In genomic region chrX:110086916-110087484, GRCh38 we compare ENCODE assay signal across 8 cellular contexts.
DNase-seq lines count a peak whose midpoint lies in the region; ATAC-seq and TF ChIP-seq lines count a peak whose summit lies in the region.

No MANE protein-coding gene starts in this region.

- H3K36me3 ChIP-seq in smooth muscle cell (ENCODE audit: low read depth) (no peaks in the 10 kb centered on the region), HAP-1 (replicated peaks) (no peaks in the 10 kb centered on the region)

- H3K27ac ChIP-seq in epithelial cell of prostate = peak overlapping the region; percentile 96
- H3K27ac ChIP-seq in smooth muscle cell (ENCODE audit: low read depth) = peak overlapping the region; percentile 98

- no peak for ATAC-seq in GM18505 (IDR thresholded peaks at IDR 0.05; ENCODE audit: unreplicated experiment)

- DNase-seq in DMS53 (lab: John Stamatoyannopoulos, UW) = peak; percentile 13
- DNase-seq in DMS53 treated with DMSO at 0.1 percent for 48 hours (lab: John Stamatoyannopoulos, UW; ENCODE audit: unreplicated experiment) = no peak
- peak; percentile 86 for DNase-seq in NCI-H460 (ENCODE audit: extremely low read depth, low read depth)
- peak; percentile 60 for DNase-seq in epithelial cell of prostate (ENCODE audit: low read depth, low spot score)
- DNase-seq in smooth muscle cell (lab: John Stamatoyannopoulos, UW; ENCODE audit: unreplicated experiment) = no peak
- DNase-seq in NCI-H1930 (lab: John Stamatoyannopoulos, UW) = no peak
- DNase-seq in HAP-1 (ENCODE audit: low spot score in 2 of 2) = no peak

- H3K4me2 ChIP-seq in smooth muscle cell = peak overlapping the region; percentile 68

- H3F3A ChIP-seq in smooth muscle cell (ENCODE audit: low read depth) = peaks cover 3% of the 10 kb centered on the region

- no peaks in the 10 kb centered on the region for H4K20me1 ChIP-seq in smooth muscle cell (ENCODE audit: low read depth)

- no peaks in the 10 kb centered on the region for H3K79me2 ChIP-seq in smooth muscle cell (ENCODE audit: low read depth)

- no peak overlapping the region for H2AFZ ChIP-seq in smooth muscle cell (ENCODE audit: low read depth)

- no peaks in the 10 kb centered on the region for H3K9me3 ChIP-seq in smooth muscle cell (replicated peaks; ENCODE audit: low read depth)
- H3K9me3 ChIP-seq in HAP-1 = no peaks in the 10 kb centered on the region

- H3K9ac ChIP-seq in smooth muscle cell (ENCODE audit: low read depth) = peak overlapping the region; percentile 86

- H3K4me3 ChIP-seq in smooth muscle cell (no peak overlapping the region), HAP-1 (no peak overlapping the region)

- 32% methylated on average over 2 of the region's 2 CpGs for WGBS in smooth muscle cell (ENCODE audit: low lambda C conversion rate)

- TF ChIP-seq CTCF in smooth muscle cell (IDR thresholded peaks at IDR 0.05; ENCODE audit: borderline replicate concordance, insufficient read depth, poor library complexity, severe bottlenecking) = no peak

- H3K4me1 ChIP-seq in smooth muscle cell (ENCODE audit: low read depth) = no peaks in the 10 kb centered on the region
- no peaks in the 10 kb centered on the region for H3K4me1 ChIP-seq in HAP-1

- H3K27me3 ChIP-seq in smooth muscle cell (ENCODE audit: low read depth) = no peaks in the 10 kb centered on the region
- H3K27me3 ChIP-seq in HAP-1 (ENCODE audit: low read depth) = no peaks in the 10 kb centered on the region

- in situ Hi-C loops in HAP-1 (cut with MboI; ENCODE audit: low sequenced_read_pairs) = no loop called here

- TF ChIP-seq POLR2A in GM18505 (IDR thresholded peaks at IDR 0.05; ENCODE audit: borderline replicate concordance, extremely low read depth, insufficient read depth, insufficient read length) = no peak

Comparison
In these comparisons a context has a peak if more than half of its experiments do, and no peak if none do; other contexts are left out.
1. DNase-seq: peak in DMS53 (single experiment), NCI-H460 (single experiment) and epithelial cell of prostate (single experiment); none in DMS53 treated with DMSO at 0.1 percent for 48 hours (single experiment), smooth muscle cell (single experiment), NCI-H1930 (0 of 2) and HAP-1 (0 of 2).